ENCODE assay signal across 24 cellular contexts in genomic region chr17:73986641-73987177, GRCh38.
"Had no signal": no experiment of that assay in that cellular context is flagged by ENCODE, and none has a peak within 500 bp of the region (broad histone marks: within the 10 kb centered on the region; RNA-seq: fewer than 3 reads in every experiment).

No MANE protein-coding gene starts in this region.

- H2AFZ ChIP-seq: hepatocyte had no signal

- H3K27ac ChIP-seq: foreskin keratinocyte, hepatocyte, sigmoid colon, transverse colon, vagina had no signal

- H3K27ac Mint-ChIP-seq: activated CD4-positive, alpha-beta memory T cell treated with anti-CD3 and anti-CD28 coated beads for 36 hours; activated naive CD4-positive, alpha-beta T cell treated with anti-CD3 and anti-CD28 coated beads for 36 hours; immature natural killer cell; memory B cell; progenitor cell of endocrine pancreas; stimulated activated naive B cell treated with anti-CD40 and anti-IgM and Interleukin-4, amounts not matched to agents 10 μg/mL and 1 μg/mL and 100 μg/mL, for 72 hours; T-helper 17 cell had no signal

- H3K36me3 ChIP-seq: sigmoid colon, transverse colon, vagina had no signal

- H3K36me3 Mint-ChIP-seq: activated CD4-positive, alpha-beta memory T cell treated with anti-CD3 and anti-CD28 coated beads for 36 hours; immature natural killer cell; memory B cell; stimulated activated naive B cell treated with anti-CD40 and anti-IgM and Interleukin-4, amounts not matched to agents 10 μg/mL and 1 μg/mL and 100 μg/mL, for 72 hours had no signal

- H3K4me3 Mint-ChIP-seq: activated CD4-positive, alpha-beta memory T cell treated with anti-CD3 and anti-CD28 coated beads for 36 hours; activated naive CD4-positive, alpha-beta T cell treated with anti-CD3 and anti-CD28 coated beads for 36 hours; immature natural killer cell; memory B cell; neural crest cell; stimulated activated naive B cell treated with anti-CD40 and anti-IgM and Interleukin-4, amounts not matched to agents 10 μg/mL and 1 μg/mL and 100 μg/mL, for 72 hours; T-helper 17 cell had no signal

- H3K4me3 ChIP-seq: hepatocyte, sigmoid colon, smooth muscle cell, transverse colon, vagina had no signal

- H3K9me3 Mint-ChIP-seq: activated CD4-positive, alpha-beta memory T cell treated with anti-CD3 and anti-CD28 coated beads for 36 hours; activated naive CD4-positive, alpha-beta T cell treated with anti-CD3 and anti-CD28 coated beads for 36 hours; memory B cell; neural crest cell; stimulated activated naive B cell treated with anti-CD40 and anti-IgM and Interleukin-4, amounts not matched to agents 10 μg/mL and 1 μg/mL and 100 μg/mL, for 72 hours had no signal

- H3K4me1 Mint-ChIP-seq: neural crest cell had no signal

- ATAC-seq: foreskin keratinocyte; stimulated activated naive B cell treated with anti-CD40 and anti-IgM and Interleukin-4, amounts not matched to agents 10 μg/mL and 1 μg/mL and 100 μg/mL, for 72 hours; T-helper 17 cell had no signal

- H3K4me1 ChIP-seq: foreskin keratinocyte, sigmoid colon, transverse colon, vagina had no signal

- H3K27me3 ChIP-seq: foreskin keratinocyte, hepatocyte, transverse colon, vagina had no signal

- H3K27me3 Mint-ChIP-seq: activated CD4-positive, alpha-beta memory T cell treated with anti-CD3 and anti-CD28 coated beads for 36 hours had no signal

- H3K4me2 ChIP-seq: hepatocyte, smooth muscle cell had no signal

- H3K9me3 ChIP-seq: sigmoid colon, transverse colon, vagina had no signal

- DNase-seq: activated CD4-positive, alpha-beta memory T cell treated with anti-CD3 and anti-CD28 coated beads for 36 hours; activated CD4-positive, alpha-beta T cell treated with anti-CD3 and anti-CD28 coated beads for 48 hours; activated CD4-positive, CD25-positive, alpha-beta regulatory T cell; activated naive CD4-positive, alpha-beta T cell treated with anti-CD3 and anti-CD28 coated beads for 36 hours; activated T-cell treated with anti-CD3 and anti-CD28 coated beads, Interleukin-2, amount 50 U/mL, for 48 hours; amygdala; cerebellar nuclear complex; cortex of kidney; erythroblast; foreskin keratinocyte; immature natural killer cell; retina; sigmoid colon; stimulated activated CD4-positive, alpha-beta T cell treated with anti-CD3 and anti-CD28 coated beads, Interleukin-2, amount 100 ng/mL, for 48 hours; stimulated activated CD8-positive, alpha-beta memory T cell treated with anti-CD3 and anti-CD28 coated beads, Interleukin-4, amount 100 ng/mL, for 48 hours; stimulated activated naive B cell treated with anti-CD40 and anti-IgM and Interleukin-4, amounts not matched to agents 10 μg/mL and 1 μg/mL and 100 μg/mL, for 72 hours; T-helper 17 cell; transverse colon had no signal
